In genomic region chr15:45640610-45641009, GRCh38 we compare ENCODE assay signal across 10 cellular contexts. TPM values are rescaled to one million over a fixed set of nuclear protein-coding genes. Genes with fewer than 3 reads are reported as not detected.
A peak's percentile ranks its signal among the peaks of the same experiment; 100 is the strongest.
DNase-seq lines count a peak whose midpoint lies in the region; ATAC-seq and TF ChIP-seq lines count a peak whose summit lies in the region.
"Had no signal": no experiment of that assay in that cellular context is flagged by ENCODE, and none has a peak within 500 bp of the region (broad histone marks: within the 10 kb centered on the region; RNA-seq: fewer than 3 reads in every experiment).

No MANE protein-coding gene starts in this region.

- DNase-seq in stimulated activated naive CD8-positive, alpha-beta T cell treated with anti-CD3 and anti-CD28 coated beads, Interleukin-15, Interleukin-2, amounts not matched to agents 100 U/mL and 50 U/mL, for 24 hours = no peak
- no peak for DNase-seq in stimulated activated naive CD8-positive, alpha-beta T cell treated with anti-CD3 and anti-CD28 coated beads, Interleukin-15, amount 100 ng/mL, for 72 hours
- DNase-seq in colonic mucosa (no peak), mesenchymal stem cell (peak; percentile 97), ovary (no peak), D341Med (ENCODE audit: low spot score) (no peak), mesenteric fat pad (ENCODE audit: low spot score) (no peak), anterior cingulate cortex (lab: John Stamatoyannopoulos, UW) (no peak)
- DNase-seq: glutamatergic neuron; stimulated activated CD4-positive, alpha-beta T cell treated with anti-CD3 and anti-CD28 coated beads, Interleukin-15, amount 100 ng/mL, for 24 hours had no signal

- peak overlapping the region in 1 of 2 experiments; percentile 56 for H3K18ac ChIP-seq in mesenchymal stem cell (ENCODE audit: low read depth in 1 of 2, low read length in 2 of 2)

- H3K4me2 ChIP-seq in mesenchymal stem cell (ENCODE audit: low read length, poor library complexity, severe bottlenecking) = peak overlapping the region; percentile 59

- H3K27me3 Mint-ChIP-seq in stimulated activated naive CD8-positive, alpha-beta T cell treated with anti-CD3 and anti-CD28 coated beads, Interleukin-15, amount 100 ng/mL, for 72 hours = no peaks in the 10 kb centered on the region

- peaks cover 16% of the 10 kb centered on the region for H3K79me1 ChIP-seq in mesenchymal stem cell (replicated peaks; ENCODE audit: low read length, poor library complexity, severe bottlenecking)

- H2BK12ac ChIP-seq in mesenchymal stem cell (ENCODE audit: low read length in 2 of 2) = no peak overlapping the region

- ATAC-seq in stimulated activated naive CD8-positive, alpha-beta T cell treated with anti-CD3 and anti-CD28 coated beads, Interleukin-15, Interleukin-2, amounts not matched to agents 100 U/mL and 50 U/mL, for 24 hours = peak; percentile 30
- no peak for ATAC-seq in stimulated activated naive CD8-positive, alpha-beta T cell treated with anti-CD3 and anti-CD28 coated beads, Interleukin-15, amount 100 ng/mL, for 72 hours

- H2BK5ac ChIP-seq in mesenchymal stem cell (ENCODE audit: low read depth, low read length, poor library complexity, severe bottlenecking) = no peak overlapping the region

- intact Hi-C loops in colonic mucosa (cut with DNase I) (no loop called here), ovary (cut with DNase I) (no loop called here)

- H3K36me3 ChIP-seq in colonic mucosa (no peaks in the 10 kb centered on the region), mesenchymal stem cell (ENCODE audit: control insufficient read depth in 1 of 2, insufficient read depth in 2 of 2, low read depth in 1 of 2, low read length in 2 of 2) (peaks cover 0 to 2% of the 10 kb centered on the region in 2 experiments), ovary (no peaks in the 10 kb centered on the region)

- no peak for TF ChIP-seq EP300 in ovary (IDR thresholded peaks at IDR 0.05)

- H3K23ac ChIP-seq in mesenchymal stem cell (ENCODE audit: low read length in 2 of 2) = no peak overlapping the region

- no peak for TF ChIP-seq POLR2A in ovary (IDR thresholded peaks at IDR 0.05)

- H3K4me3 Mint-ChIP-seq in stimulated activated naive CD8-positive, alpha-beta T cell treated with anti-CD3 and anti-CD28 coated beads, Interleukin-15, amount 100 ng/mL, for 72 hours = no peak overlapping the region

- H2AK5ac ChIP-seq in mesenchymal stem cell (ENCODE audit: low read length, severe bottlenecking) = peak overlapping the region; percentile 60

- H3K14ac ChIP-seq in mesenchymal stem cell (ENCODE audit: low read length in 2 of 2) = no peak overlapping the region

- no peaks in the 10 kb centered on the region for H3K9me3 ChIP-seq in colonic mucosa
- H3K9me3 ChIP-seq in mesenchymal stem cell (ENCODE audit: control insufficient read depth, low read length) = no peaks in the 10 kb centered on the region
- no peaks in the 10 kb centered on the region for H3K9me3 ChIP-seq in ovary

- no peak overlapping the region for H2AFZ ChIP-seq in mesenchymal stem cell (ENCODE audit: low read depth, low read length)

- no peak overlapping the region for H2BK120ac ChIP-seq in mesenchymal stem cell (ENCODE audit: low read depth, low read length)

- H3K27me3 ChIP-seq in colonic mucosa = no peaks in the 10 kb centered on the region
- H3K27me3 ChIP-seq in mesenchymal stem cell (ENCODE audit: control insufficient read depth in 1 of 2, insufficient read depth in 1 of 2, low read length in 2 of 2) = no peaks in the 10 kb centered on the region
- H3K27me3 ChIP-seq in ovary = no peaks in the 10 kb centered on the region

- H3K4me1 Mint-ChIP-seq in stimulated activated naive CD8-positive, alpha-beta T cell treated with anti-CD3 and anti-CD28 coated beads, Interleukin-15, amount 100 ng/mL, for 72 hours = peaks cover 85% of the 10 kb centered on the region

- H3K4me1 ChIP-seq in colonic mucosa (peaks cover 19% of the 10 kb centered on the region), mesenchymal stem cell (ENCODE audit: control insufficient read depth, insufficient read depth, low read depth, low read length) (peaks cover 16% of the 10 kb centered on the region), ovary (ENCODE audit: insufficient read depth) (peaks cover 11% of the 10 kb centered on the region)

- no peak for TF ChIP-seq CTCF in colonic mucosa (IDR thresholded peaks at IDR 0.05)
- TF ChIP-seq CTCF in ovary (IDR thresholded peaks at IDR 0.05) = no peak

- WGBS in mesenchymal stem cell = 0% methylated on average over 1 of the region's 2 CpGs
- WGBS in ovary, 3 donors = 36 to 67% (median 44%) methylated on average over 2 of the region's 2 CpGs

- no peak overlapping the region for H2BK15ac ChIP-seq in mesenchymal stem cell (ENCODE audit: low read depth, poor library complexity, severe bottlenecking)

- H3K4me3 ChIP-seq in colonic mucosa (no peak overlapping the region), mesenchymal stem cell (ENCODE audit: insufficient read depth in 1 of 2, low read depth in 1 of 2, low read length in 2 of 2) (peak overlapping the region in 1 of 2 experiments; percentile 49), ovary (no peak overlapping the region)

- H3K27ac ChIP-seq in colonic mucosa (peak overlapping the region; percentile 97), mesenchymal stem cell (ENCODE audit: low read length, poor library complexity, severe bottlenecking) (peak overlapping the region; percentile 84), ovary (no peak overlapping the region)

- H3K27ac Mint-ChIP-seq in stimulated activated naive CD8-positive, alpha-beta T cell treated with anti-CD3 and anti-CD28 coated beads, Interleukin-15, amount 100 ng/mL, for 72 hours = no peak overlapping the region

- H3K9ac ChIP-seq in colonic mucosa (ENCODE audit: low read depth in 2 of 2, low read length in 2 of 2) = peak overlapping the region in 1 of 2 donors; percentile 72
- peak overlapping the region; percentile 78 for H3K9ac ChIP-seq in mesenchymal stem cell (ENCODE audit: low read length)

- peaks cover 6 to 11% of the 10 kb centered on the region in 2 donors for H3K9me3 Mint-ChIP-seq in stimulated activated naive CD8-positive, alpha-beta T cell treated with anti-CD3 and anti-CD28 coated beads, Interleukin-15, amount 100 ng/mL, for 72 hours

- peak overlapping the region in 1 of 2 experiments; percentile 75 for H3K4ac ChIP-seq in mesenchymal stem cell (ENCODE audit: low read depth in 1 of 2, low read length in 2 of 2)

- H4K8ac ChIP-seq in mesenchymal stem cell (ENCODE audit: low read length) = no peak overlapping the region

- no peak overlapping the region for H4K91ac ChIP-seq in mesenchymal stem cell (ENCODE audit: low read length)

RNA-seq across cellular contexts. Expression of gene SQOR, which starts 5.8 kb away (rescaled TPM):
- 100 to 1,000 TPM; 308 to 500 TPM for total RNA-seq in colonic mucosa
- polyA plus RNA-seq in mesenchymal stem cell (2013, experiment 1 of 2) = 90.1 TPM
- 94.1 TPM for polyA plus RNA-seq in mesenchymal stem cell (2013, experiment 2 of 2)
- total RNA-seq in ovary = 10 to 100 TPM in 5 of 7 donors, 1 to 10 TPM in 2; 5.5 to 28.1 (median 11.3) TPM
- polyA plus RNA-seq in ovary = 10 to 100 TPM; 11.8 to 35.1 TPM
- 62.1 TPM for total RNA-seq in mesenteric fat pad

RNA-seq across cellular contexts. Expression of gene BLOC1S6, which starts 53.4 kb away (rescaled TPM):
- total RNA-seq in colonic mucosa (10 to 100 TPM; 28.3 to 31.9 TPM), ovary (10 to 100 TPM; 34.1 to 58.3 (median 46.1) TPM), mesenteric fat pad (66.8 TPM)
- polyA plus RNA-seq in mesenchymal stem cell (2013, experiment 1 of 2) = 41.8 TPM
- polyA plus RNA-seq in mesenchymal stem cell (2013, experiment 2 of 2) = 43.1 TPM
- 10 to 100 TPM; 28.8 to 32.2 TPM for polyA plus RNA-seq in ovary

Comparison
In these comparisons a context has a peak if more than half of its experiments do, and no peak if none do; other contexts are left out.
1. H3K27ac ChIP-seq: peak in colonic mucosa (single experiment) and mesenchymal stem cell (single experiment); none in ovary (0 of 2).